In genomic region chr3:134483195-134483890, GRCh38 we compare ENCODE assay signal across 10 cellular contexts. TPM values are rescaled to one million over a fixed set of nuclear protein-coding genes. Genes with fewer than 3 reads are reported as not detected.
A peak's percentile ranks its signal among the peaks of the same experiment; 100 is the strongest.
DNase-seq lines count a peak whose midpoint lies in the region; ATAC-seq and TF ChIP-seq lines count a peak whose summit lies in the region.
"Had no signal": no experiment of that assay in that cellular context is flagged by ENCODE, and none has a peak within 500 bp of the region (broad histone marks: within the 10 kb centered on the region; RNA-seq: fewer than 3 reads in every experiment).

No MANE protein-coding gene starts in this region.

- no peak for DNase-seq in T-helper 1 cell
- DNase-seq in fibroblast of gingiva (ENCODE audit: low read depth): peak; percentile 36
- DNase-seq in stimulated activated effector memory CD8-positive, alpha-beta T cell treated with anti-CD3 and anti-CD28 coated beads, Interleukin-12 subunit alpha, Interleukin-12 subunit beta, amount 100 ng/mL, for 72 hours (ENCODE audit: low spot score in 2 of 2): no peak
- DNase-seq in NCI-H2227 treated with DMSO at 0.1 percent for 48 hours (lab: John Stamatoyannopoulos, UW): no peak
- no peak for DNase-seq in NCI-H2171 (lab: John Stamatoyannopoulos, UW)
- DNase-seq in lower leg skin (ENCODE audit: low spot score in 2 of 2): no peak
- DNase-seq: midbrain had no signal

- H3K27ac Mint-ChIP-seq in T-helper 1 cell treated with Interleukin-12 subunit alpha and Interleukin-12 subunit beta and Interleukin-4 antibody, amounts not matched to agents 30 μg/mL and 1 μg/mL, for 36 hours: no peak overlapping the region
- H3K27ac Mint-ChIP-seq in stimulated activated effector memory CD8-positive, alpha-beta T cell treated with anti-CD3 and anti-CD28 coated beads, Interleukin-12 subunit alpha, Interleukin-12 subunit beta, amount 100 ng/mL, for 72 hours: peak overlapping the region; percentile 5

- no peaks in the 10 kb centered on the region for H3K27me3 Mint-ChIP-seq in T-helper 1 cell treated with Interleukin-12 subunit alpha and Interleukin-12 subunit beta and Interleukin-4 antibody, amounts not matched to agents 30 μg/mL and 1 μg/mL, for 36 hours (ENCODE audit: low read depth)

- H3K4me3 Mint-ChIP-seq in T-helper 1 cell treated with Interleukin-12 subunit alpha and Interleukin-12 subunit beta and Interleukin-4 antibody, amounts not matched to agents 30 μg/mL and 1 μg/mL, for 36 hours: peak overlapping the region; percentile 28
- peak overlapping the region; percentile 94 for H3K4me3 Mint-ChIP-seq in stimulated activated effector memory CD8-positive, alpha-beta T cell treated with anti-CD3 and anti-CD28 coated beads, Interleukin-12 subunit alpha, Interleukin-12 subunit beta, amount 100 ng/mL, for 72 hours

- TF ChIP-seq POLR2A in lower leg skin (IDR thresholded peaks at IDR 0.05): no peak

- H3K4me2 ChIP-seq in SU-DHL-6 (ENCODE audit: low read depth, low read length, poor library complexity, severe bottlenecking): peak overlapping the region; percentile 78

- no peaks in the 10 kb centered on the region for H3K9me3 Mint-ChIP-seq in T-helper 1 cell treated with Interleukin-12 subunit alpha and Interleukin-12 subunit beta and Interleukin-4 antibody, amounts not matched to agents 30 μg/mL and 1 μg/mL, for 36 hours
- H3K9me3 Mint-ChIP-seq in stimulated activated effector memory CD8-positive, alpha-beta T cell treated with anti-CD3 and anti-CD28 coated beads, Interleukin-12 subunit alpha, Interleukin-12 subunit beta, amount 100 ng/mL, for 72 hours: no peaks in the 10 kb centered on the region

- H4K20me1 ChIP-seq in SU-DHL-6 (ENCODE audit: low read depth, low read length): no peaks in the 10 kb centered on the region

- H3K27me3 ChIP-seq in SU-DHL-6 (ENCODE audit: low read length): no peaks in the 10 kb centered on the region

- WGBS in lower leg skin, 2 donors: 73 to 78% methylated on average over 7 of the region's 7 CpGs

- intact Hi-C loops in lower leg skin (cut with DNase I; ENCODE audit: low total_unique reads): no loop called here

- H3K27ac ChIP-seq in SU-DHL-6 (ENCODE audit: low read depth, low read length): no peak overlapping the region

- H3K9ac ChIP-seq in SU-DHL-6 (ENCODE audit: low read length): 0 out of 2 replicates have a peak overlapping the region, but pooled peaks have one; percentile 10

- peaks cover 16% of the 10 kb centered on the region for H3K36me3 ChIP-seq in SU-DHL-6 (ENCODE audit: low read length)

- peaks cover 6% of the 10 kb centered on the region; the same call in 1 of the 2 replicates for H3F3A ChIP-seq in SU-DHL-6 (ENCODE audit: insufficient read depth)

- peaks cover 27% of the 10 kb centered on the region for H3K4me1 Mint-ChIP-seq in T-helper 1 cell treated with Interleukin-12 subunit alpha and Interleukin-12 subunit beta and Interleukin-4 antibody, amounts not matched to agents 30 μg/mL and 1 μg/mL, for 36 hours (ENCODE audit: low read depth)
- H3K4me1 Mint-ChIP-seq in stimulated activated effector memory CD8-positive, alpha-beta T cell treated with anti-CD3 and anti-CD28 coated beads, Interleukin-12 subunit alpha, Interleukin-12 subunit beta, amount 100 ng/mL, for 72 hours: peaks cover 30% of the 10 kb centered on the region

- ATAC-seq in stimulated activated effector memory CD8-positive, alpha-beta T cell treated with anti-CD3 and anti-CD28 coated beads, Interleukin-12 subunit alpha, Interleukin-12 subunit beta, amount 100 ng/mL, for 72 hours: no peak
- ATAC-seq: activated CD4-positive, CD25-positive, alpha-beta regulatory T cell treated with anti-CD3 and anti-CD28 coated beads, Interleukin-2, amount 50 U/mL, for 24 hours had no signal

- H2AFZ ChIP-seq in SU-DHL-6 (ENCODE audit: low read depth, low read length, severe bottlenecking): no peak overlapping the region

- H3K79me2 ChIP-seq in SU-DHL-6 (ENCODE audit: insufficient read depth, low read length): peaks cover 54% of the 10 kb centered on the region

- H3K4me3 ChIP-seq in SU-DHL-6 (ENCODE audit: insufficient read depth, low read length, poor library complexity, severe bottlenecking): no peak overlapping the region
- H3K4me3 ChIP-seq in lower leg skin (ENCODE audit: low read depth, poor library complexity, severe bottlenecking): no peak overlapping the region

- H3K9me3 ChIP-seq in SU-DHL-6 (ENCODE audit: insufficient read depth, low read length): no peaks in the 10 kb centered on the region

- H3K36me3 Mint-ChIP-seq in T-helper 1 cell treated with Interleukin-12 subunit alpha and Interleukin-12 subunit beta and Interleukin-4 antibody, amounts not matched to agents 30 μg/mL and 1 μg/mL, for 36 hours (ENCODE audit: low read depth): peaks cover 10% of the 10 kb centered on the region
- peaks cover 49% of the 10 kb centered on the region for H3K36me3 Mint-ChIP-seq in stimulated activated effector memory CD8-positive, alpha-beta T cell treated with anti-CD3 and anti-CD28 coated beads, Interleukin-12 subunit alpha, Interleukin-12 subunit beta, amount 100 ng/mL, for 72 hours

- no peak for TF ChIP-seq CTCF in SU-DHL-6 (IDR thresholded peaks at IDR 0.05; ENCODE audit: insufficient read depth, low read length, poor library complexity, severe bottlenecking)
- TF ChIP-seq CTCF in lower leg skin (IDR thresholded peaks at IDR 0.05): no peak

- H3K9me2 ChIP-seq in SU-DHL-6 (replicated peaks; ENCODE audit: insufficient read depth, low read length): no peaks in the 10 kb centered on the region

RNA-seq across cellular contexts. Expression of gene ANAPC13, which starts 2.4 kb away (rescaled TPM):
- 10 to 100 TPM; 28.4 to 52.0 (median 35.9) TPM for total RNA-seq in lower leg skin

RNA-seq across cellular contexts. Expression of gene CEP63, which starts 2.5 kb away (rescaled TPM):
- total RNA-seq in lower leg skin: 10 to 100 TPM; 15.6 to 23.2 (median 18.1) TPM
